11 cellular contexts compared by ENCODE assay signal in the genomic region with DNA sequence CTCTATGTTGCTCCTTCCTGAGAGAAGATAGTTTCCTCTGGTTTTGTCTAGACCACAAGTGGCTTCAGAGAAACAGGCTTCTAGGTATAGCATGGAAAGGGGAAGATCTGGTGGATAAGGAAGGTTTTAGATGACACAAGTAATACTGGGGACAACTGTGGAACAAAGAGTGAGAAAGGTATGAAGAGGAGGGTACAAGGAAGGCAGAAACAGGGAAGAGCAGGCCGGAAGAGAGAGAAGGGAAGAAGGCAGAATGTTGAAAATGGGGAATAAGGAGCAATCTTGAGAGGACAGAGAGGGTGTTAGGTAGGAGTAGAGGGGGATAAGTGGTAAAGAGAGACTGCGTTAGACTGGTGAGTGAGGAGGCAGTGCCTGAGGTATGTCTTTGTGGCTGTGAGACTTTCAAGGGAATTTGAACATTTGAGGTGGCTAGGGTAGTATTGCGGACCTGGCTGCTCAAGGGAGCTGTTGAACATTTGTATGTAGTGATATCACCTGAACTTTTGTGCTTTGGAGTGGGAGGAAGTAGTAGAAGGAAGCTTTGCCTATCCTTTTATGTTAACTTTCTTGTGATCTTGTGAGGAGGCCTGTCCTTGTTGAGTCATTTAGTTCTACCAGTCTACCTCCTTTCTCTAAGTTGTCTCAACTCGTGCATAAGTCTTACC.
DNase-seq lines count a peak whose midpoint lies in the region; ATAC-seq and TF ChIP-seq lines count a peak whose summit lies in the region.
"Had no signal": no experiment of that assay in that cellular context is flagged by ENCODE, and none has a peak within 500 bp of the region (broad histone marks: within the 10 kb centered on the region; RNA-seq: fewer than 3 reads in every experiment).

No MANE protein-coding gene starts in this region.

- peak; percentile 90 to 96 (median 94) for ATAC-seq in T-cell (replicated peaks in 1 of 4)
- ATAC-seq in stimulated activated naive CD8-positive, alpha-beta T cell treated with anti-CD3 and anti-CD28 coated beads, Interleukin-15, amount 100 ng/mL, for 72 hours, result peak; percentile 87

- H3K9me3 Mint-ChIP-seq in MCF 10A (ENCODE audit: unreplicated experiment) (no peaks in the 10 kb centered on the region), T-cell (no peaks in the 10 kb centered on the region), endothelial cell (ENCODE audit: unreplicated experiment) (no peaks in the 10 kb centered on the region)
- no peaks in the 10 kb centered on the region for H3K9me3 Mint-ChIP-seq in stimulated activated naive CD8-positive, alpha-beta T cell treated with anti-CD3 and anti-CD28 coated beads, Interleukin-15, amount 100 ng/mL, for 72 hours
- H3K9me3 Mint-ChIP-seq: IgD-negative memory B cell had no signal

- H3K27ac Mint-ChIP-seq in MCF 10A (ENCODE audit: low read depth, unreplicated experiment), result peak overlapping the region; percentile 9
- peak overlapping the region; percentile 10 to 64 for H3K27ac Mint-ChIP-seq in T-cell
- H3K27ac Mint-ChIP-seq in endothelial cell (ENCODE audit: unreplicated experiment), result peak overlapping the region; percentile 6
- no peak overlapping the region for H3K27ac Mint-ChIP-seq in stimulated activated naive CD8-positive, alpha-beta T cell treated with anti-CD3 and anti-CD28 coated beads, Interleukin-15, amount 100 ng/mL, for 72 hours

- no peak for TF ChIP-seq POLR2A in breast epithelium (IDR thresholded peaks at IDR 0.05)

- H3K9me3 ChIP-seq in breast epithelium (no peaks in the 10 kb centered on the region), tibial artery (no peaks in the 10 kb centered on the region)

- H3K36me3 ChIP-seq in breast epithelium (no peaks in the 10 kb centered on the region), tibial artery (no peaks in the 10 kb centered on the region)

- DNase-seq in MCF 10A (ENCODE audit: unreplicated experiment) (no peak), breast epithelium (ENCODE audit: low spot score in 2 of 2) (no peak), T-cell (peak in 1 of 34 experiments; percentile 8), endothelial cell (ENCODE audit: low spot score) (no peak), NCI-H2171 (lab: John Stamatoyannopoulos, UW) (no peak), tibial artery (no peak), NCI-H1105 treated with DMSO at 0.1 percent for 48 hours (lab: John Stamatoyannopoulos, UW) (no peak)
- peak; percentile 7 to 15 for DNase-seq in stimulated activated naive CD8-positive, alpha-beta T cell treated with anti-CD3 and anti-CD28 coated beads, Interleukin-15, amount 100 ng/mL, for 72 hours
- DNase-seq: effector CD4-positive, alpha-beta T cell; NCI-H524 treated with DMSO at 0.1 percent for 48 hours had no signal

- POLR2A ChIA-PET in MCF 10A (lab: Yijun Ruan, JAX), result interaction anchor here (1.1 to 2.1 kb wide), 4 partner anchors 9 to 21 kb away, joined by 4 to 7 read pairs (median 4); no protein-coding TSS in a partner anchor
- POLR2A ChIA-PET in T-cell (lab: Charles Lee), result no interaction called here

- H3K27me3 Mint-ChIP-seq in MCF 10A (ENCODE audit: insufficient read depth, unreplicated experiment) (no peaks in the 10 kb centered on the region), T-cell (no peaks in the 10 kb centered on the region), endothelial cell (ENCODE audit: unreplicated experiment) (peaks cover 6% of the 10 kb centered on the region)
- no peaks in the 10 kb centered on the region for H3K27me3 Mint-ChIP-seq in stimulated activated naive CD8-positive, alpha-beta T cell treated with anti-CD3 and anti-CD28 coated beads, Interleukin-15, amount 100 ng/mL, for 72 hours

- peaks cover 18% of the 10 kb centered on the region for H3K36me3 Mint-ChIP-seq in MCF 10A (ENCODE audit: insufficient read depth, unreplicated experiment)
- H3K36me3 Mint-ChIP-seq in T-cell, result no peaks in the 10 kb centered on the region
- H3K36me3 Mint-ChIP-seq in endothelial cell (ENCODE audit: low read depth, unreplicated experiment), result no peaks in the 10 kb centered on the region
- H3K36me3 Mint-ChIP-seq: IgD-negative memory B cell had no signal

- no TSS peak for BruUV-seq in MCF 10A (replicated peaks; lab: Mats Ljungman, UMichigan)

- H3K27ac ChIP-seq in breast epithelium (peak overlapping the region in 1 of 2 donors; percentile 25), tibial artery (no peak overlapping the region)

- H3K4me1 Mint-ChIP-seq in MCF 10A (ENCODE audit: insufficient read depth, unreplicated experiment) (peaks cover 78% of the 10 kb centered on the region), T-cell (peaks cover 79 to 84% (median 82%) of the 10 kb centered on the region in 3 donors), endothelial cell (ENCODE audit: unreplicated experiment) (peaks cover 29% of the 10 kb centered on the region)
- H3K4me1 Mint-ChIP-seq in stimulated activated naive CD8-positive, alpha-beta T cell treated with anti-CD3 and anti-CD28 coated beads, Interleukin-15, amount 100 ng/mL, for 72 hours, result peaks cover 61% of the 10 kb centered on the region

- H3K4me3 Mint-ChIP-seq in MCF 10A (ENCODE audit: unreplicated experiment) (no peak overlapping the region), T-cell (peak overlapping the region in 1 of 3 donors; percentile 39), endothelial cell (ENCODE audit: unreplicated experiment) (no peak overlapping the region)
- H3K4me3 Mint-ChIP-seq in stimulated activated naive CD8-positive, alpha-beta T cell treated with anti-CD3 and anti-CD28 coated beads, Interleukin-15, amount 100 ng/mL, for 72 hours, result peak overlapping the region in 1 of 2 donors; percentile 4

- peaks cover 3 to 43% of the 10 kb centered on the region in 2 donors for H3K4me1 ChIP-seq in breast epithelium
- H3K4me1 ChIP-seq in tibial artery, result peaks cover 0 to 99% (median 64%) of the 10 kb centered on the region in 4 donors

- H3K27me3 ChIP-seq in breast epithelium (no peaks in the 10 kb centered on the region), tibial artery (no peaks in the 10 kb centered on the region)

- TF ChIP-seq CTCF in MCF 10A (IDR thresholded peaks at IDR 0.05; ENCODE audit: unreplicated experiment) (no peak), breast epithelium (IDR thresholded peaks at IDR 0.05) (no peak), endothelial cell (IDR thresholded peaks at IDR 0.05; ENCODE audit: unreplicated experiment) (no peak), tibial artery (IDR thresholded peaks at IDR 0.05) (no peak)

- intact Hi-C loops in MCF 10A (cut with micrococcal nuclease) (no loop called here), breast epithelium (cut with DNase I; ENCODE audit: low total_unique reads) (no loop called here), tibial artery (cut with DNase I; ENCODE audit: low total_unique reads) (no loop called here)

- CTCF ChIA-PET in MCF 10A (lab: Yijun Ruan, JAX) (interaction anchor here (0.6 kb wide), 1 partner anchor 195 kb away, joined by 3 read pairs; no protein-coding TSS in a partner anchor), T-cell (lab: Charles Lee) (interaction anchor here in 1 of 2 donors (0.6 kb wide), 1 partner anchor 472 kb away, joined by 3 read pairs; no protein-coding TSS in a partner anchor)

- H3K4me3 ChIP-seq in breast epithelium, result no peak overlapping the region
- H3K4me3 ChIP-seq in tibial artery, result no peak overlapping the region

Comparison
In these comparisons a context has a peak if more than half of its experiments do, and no peak if none do; other contexts are left out.
1. DNase-seq: peak in stimulated activated naive CD8-positive, alpha-beta T cell treated with anti-CD3 and anti-CD28 coated beads, Interleukin-15, amount 100 ng/mL, for 72 hours (2 of 2); none in MCF 10A (single experiment), breast epithelium (0 of 2), endothelial cell (single experiment), NCI-H2171 (single experiment), tibial artery (0 of 2) and NCI-H1105 treated with DMSO at 0.1 percent for 48 hours (single experiment).
2. H3K27ac Mint-ChIP-seq: peak in MCF 10A (single experiment), T-cell (2 of 2) and endothelial cell (single experiment); none in stimulated activated naive CD8-positive, alpha-beta T cell treated with anti-CD3 and anti-CD28 coated beads, Interleukin-15, amount 100 ng/mL, for 72 hours (0 of 2).